Comparison of ENCODE assay signal across 25 cellular contexts in genomic region chr9:6895754-6896153, GRCh38.
DNase-seq lines count a peak whose midpoint lies in the region; ATAC-seq, FAIRE-seq and TF ChIP-seq lines count a peak whose summit lies in the region.
"Had no signal": no experiment of that assay in that cellular context is flagged by ENCODE, and none has a peak within 500 bp of the region (broad histone marks: within the 10 kb centered on the region; RNA-seq: fewer than 3 reads in every experiment).

No MANE protein-coding gene starts in this region.

- FAIRE-seq in HepG2 (lab: Jason Lieb, UNC), result no peak
- FAIRE-seq in A549 (lab: Jason Lieb, UNC), result no peak
- FAIRE-seq in K562 (lab: Jason Lieb, UNC), result no peak
- FAIRE-seq in kidney (lab: Jason Lieb, UNC), result peak; percentile 29
- FAIRE-seq: GM12878 had no signal

- TF ChIP-seq RAD21 in HepG2 (CRISPR knock-in tag; IDR thresholded peaks at IDR 0.05) (no peak), A549 (conservative IDR thresholded peaks at IDR 0.05 in 1 of 2, IDR thresholded peaks at IDR 0.05 in 1 of 2) (no peak), K562 (CRISPR knock-in tag; conservative IDR thresholded peaks at IDR 0.05 in 1 of 2, IDR thresholded peaks at IDR 0.05 in 1 of 2) (no peak)

- intact Hi-C loops in HepG2 (cut with micrococcal nuclease; ENCODE audit: unreplicated experiment), result loop anchor here (2.0 to 5.0 kb wide), 2 partner anchors 49 to 1268 kb away; partner anchors contain the start of gene RIC1
- intact Hi-C loops in right lobe of liver (cut with DNase I), result no loop called here
- intact Hi-C loops in K562 (cut with micrococcal nuclease), result no loop called here
- intact Hi-C loops in kidney (cut with DNase I), result no loop called here

- H3K4me3 ChIP-seq in HepG2 (replicated peaks in 1 of 3; ENCODE audit: insufficient read depth in 1 of 3, low read depth in 2 of 3, low read length in 3 of 3), result no peak overlapping the region
- no peak overlapping the region for H3K4me3 ChIP-seq in right lobe of liver
- no peak overlapping the region for H3K4me3 ChIP-seq in A549
- no peak overlapping the region for H3K4me3 ChIP-seq in K562
- H3K4me3 ChIP-seq in kidney (ENCODE audit: low read length in 2 of 2), result no peak overlapping the region
- H3K4me3 ChIP-seq: BLaER1, GM12878 had no signal

- ATAC-seq in HepG2, result no peak
- ATAC-seq in right lobe of liver, result no peak
- ATAC-seq in A549, result no peak
- no peak for ATAC-seq in K562
- no peak for ATAC-seq in GM21529 (IDR thresholded peaks at IDR 0.05; ENCODE audit: unreplicated experiment)

- no TSS peak for BruUV-seq in HepG2 (replicated peaks; lab: Mats Ljungman, UMichigan)
- no TSS peak for BruUV-seq in K562 (replicated peaks; lab: Mats Ljungman, UMichigan)

- WGBS in HepG2 (ENCODE audit: low lambda C conversion rate), result 91% methylated on average over 1 of the region's 1 CpG
- WGBS in right lobe of liver (ENCODE audit: insufficient coverage, low coverage, low lambda C conversion rate, missing lambda C conversion rate), result 94% methylated on average over 1 of the region's 1 CpG
- WGBS in A549 (ENCODE audit: missing lambda C conversion rate), result 88% methylated on average over 1 of the region's 1 CpG
- WGBS in K562 (ENCODE audit: insufficient coverage, low coverage, missing lambda C conversion rate), result 90% methylated on average over 1 of the region's 1 CpG

- TF ChIP-seq POLR2A in HepG2 (IDR thresholded peaks at IDR 0.05; ENCODE audit: insufficient read depth in 1 of 2, low read depth in 2 of 2, low read length in 2 of 2), result no peak
- TF ChIP-seq POLR2A in right lobe of liver (IDR thresholded peaks at IDR 0.05), result no peak
- no peak for TF ChIP-seq POLR2A in A549 (IDR thresholded peaks at IDR 0.05; ENCODE audit: low read length)
- no peak for TF ChIP-seq POLR2A in K562 (conservative IDR thresholded peaks at IDR 0.05)

- no peaks in the 10 kb centered on the region for H3K9me1 ChIP-seq in K562 (ENCODE audit: control insufficient read depth, insufficient read depth, low read length)

- no peak for TF ChIP-seq EP300 in HepG2 (IDR thresholded peaks at IDR 0.05; ENCODE audit: low read depth in 2 of 2, low read length in 2 of 2)
- TF ChIP-seq EP300 in HepG2 (CRISPR knock-in tag; IDR thresholded peaks at IDR 0.05; ENCODE audit: borderline replicate concordance), result no peak
- TF ChIP-seq EP300 in A549 (IDR thresholded peaks at IDR 0.05), result no peak
- TF ChIP-seq EP300 in K562 (IDR thresholded peaks at IDR 0.05; ENCODE audit: low read length), result no peak

- H4K20me1 ChIP-seq in HepG2 (ENCODE audit: insufficient read depth, low read length), result no peaks in the 10 kb centered on the region
- no peaks in the 10 kb centered on the region for H4K20me1 ChIP-seq in K562 (replicated peaks; ENCODE audit: control insufficient read depth, insufficient read depth, low read length)

- no peaks in the 10 kb centered on the region for H3K9me3 ChIP-seq in HepG2 (ENCODE audit: low read length)
- H3K9me3 ChIP-seq in right lobe of liver, result no peaks in the 10 kb centered on the region
- no peaks in the 10 kb centered on the region for H3K9me3 ChIP-seq in A549
- H3K9me3 ChIP-seq in K562 (replicated peaks; ENCODE audit: control insufficient read depth, insufficient read depth, low read depth, low read length), result no peaks in the 10 kb centered on the region
- no peaks in the 10 kb centered on the region for H3K9me3 ChIP-seq in kidney (ENCODE audit: control insufficient read depth in 1 of 2, low read length in 2 of 2)
- H3K9me3 ChIP-seq: BE2C, BLaER1 had no signal

- H3K79me2 ChIP-seq in HepG2 (ENCODE audit: insufficient read depth, low read length) (peaks cover 3% of the 10 kb centered on the region), K562 (ENCODE audit: control insufficient read depth, insufficient read depth, low read length) (no peaks in the 10 kb centered on the region; the same call in 2 of the 3 replicates)

- no peak overlapping the region for H2AFZ ChIP-seq in HepG2 (ENCODE audit: low read length)
- no peak overlapping the region for H2AFZ ChIP-seq in K562 (ENCODE audit: low read depth, low read length)

- no peak overlapping the region for H3K4me2 ChIP-seq in HepG2 (ENCODE audit: low read depth, low read length)
- no peak overlapping the region for H3K4me2 ChIP-seq in A549
- no peak overlapping the region for H3K4me2 ChIP-seq in K562 (ENCODE audit: insufficient read depth, low read length)
- H3K4me2 ChIP-seq: BLaER1 had no signal

- peaks cover 76% of the 10 kb centered on the region for H3K4me1 ChIP-seq in HepG2 (ENCODE audit: insufficient read depth, low read length)
- H3K4me1 ChIP-seq in right lobe of liver, result peaks cover 0 to 18% (median 2%) of the 10 kb centered on the region in 4 donors
- H3K4me1 ChIP-seq in A549, result peaks cover 12% of the 10 kb centered on the region; the same call in 1 of the 3 replicates
- H3K4me1 ChIP-seq in K562 (replicated peaks in 1 of 2; ENCODE audit: control insufficient read depth in 2 of 2, insufficient read depth in 2 of 2, low read length in 2 of 2), result peaks cover 0 to 28% of the 10 kb centered on the region in 2 experiments; a peak in 2 of 5 replicates
- H3K4me1 ChIP-seq in kidney (ENCODE audit: control insufficient read depth in 1 of 2, insufficient read depth in 1 of 2, low read depth in 1 of 2, low read length in 2 of 2), result peaks cover 0 to 3% of the 10 kb centered on the region in 2 donors
- H3K4me1 ChIP-seq: BE2C had no signal

- no peak for DNase-seq in HepG2 (ENCODE audit: low spot score)
- no peak for DNase-seq in right lobe of liver
- no peak for DNase-seq in A549 (ENCODE audit: low read depth in 1 of 2, low spot score in 1 of 2)
- DNase-seq in K562 (ENCODE audit: extremely low read depth in 1 of 4, low spot score in 3 of 4), result no peak
- no peak for DNase-seq in kidney
- DNase-seq in activated T-cell treated with anti-CD3 and anti-CD28 coated beads for 4 hours, result no peak
- no peak for DNase-seq in NCI-H345 (lab: John Stamatoyannopoulos, UW)
- DNase-seq: 8988T; ACHN; BE2C; C1 segment of cervical spinal cord; CD4-positive, alpha-beta memory T cell; CD4-positive, CD25-positive, alpha-beta regulatory T cell; CD8-positive, alpha-beta memory T cell; COR-L47; DMS 273 treated with DMSO at 0.1 percent for 48 hours; DMS153; DMS53; DMS79; DND-41; EL; GDM1 had no signal

- in situ Hi-C loops in HepG2 (cut with HindIII; ENCODE audit: extremely low pct_ligation_motif_present, low pct_unique_long_range_greater_than_20kb) (no loop called here), K562 (cut with MboI) (no loop called here)

- CTCF ChIA-PET in HepG2 (lab: Yijun Ruan, JAX; ENCODE audit: low intra/inter-chr PET ratio, low total read pairs), result no interaction called here
- CTCF ChIA-PET in A549 (lab: Yijun Ruan, JAX), result no interaction called here
- CTCF ChIA-PET in K562 (lab: Yijun Ruan, JAX; ENCODE audit: low intra/inter-chr PET ratio), result no interaction called here

- H3K27me3 ChIP-seq in HepG2 (ENCODE audit: control insufficient read depth in 1 of 2, insufficient read depth in 2 of 2, low read length in 2 of 2), result no peaks in the 10 kb centered on the region
- H3K27me3 ChIP-seq in right lobe of liver, result no peaks in the 10 kb centered on the region
- H3K27me3 ChIP-seq in K562 (ENCODE audit: control insufficient read depth in 2 of 2, insufficient read depth in 2 of 2, low read length in 2 of 2), result no peaks in the 10 kb centered on the region
- H3K27me3 ChIP-seq: BE2C, BLaER1 had no signal

- H3K27ac ChIP-seq in HepG2 (ENCODE audit: extremely low read length, insufficient read depth, low read length) (peak overlapping the region; percentile 99), right lobe of liver (no peak overlapping the region), A549 (no peak overlapping the region), K562 (ENCODE audit: extremely low read depth, low read depth, low read length) (no peak overlapping the region), kidney (ENCODE audit: low read depth in 2 of 2, low read length in 2 of 2) (no peak overlapping the region)
- H3K27ac ChIP-seq: BLaER1 had no signal

- H3K9ac ChIP-seq in HepG2 (ENCODE audit: insufficient read depth, low read depth, low read length) (no peak overlapping the region), K562 (ENCODE audit: insufficient read depth in 1 of 2, low read depth in 2 of 2, low read length in 2 of 2) (no peak overlapping the region), kidney (ENCODE audit: low read length in 2 of 2) (no peak overlapping the region)
- H3K9ac ChIP-seq: BLaER1 had no signal

- no peak for TF ChIP-seq CTCF in HepG2 (CRISPR knock-in tag; IDR thresholded peaks at IDR 0.05)
- no peak for TF ChIP-seq CTCF in right lobe of liver (IDR thresholded peaks at IDR 0.05)
- no peak for TF ChIP-seq CTCF in A549 (IDR thresholded peaks at IDR 0.05)
- no peak for TF ChIP-seq CTCF in K562 (IDR thresholded peaks at IDR 0.05 in 2 of 3, conservative IDR thresholded peaks at IDR 0.05 in 1 of 3; ENCODE audit: insufficient read depth in 2 of 3, low read depth in 1 of 3, low read length in 3 of 3)
- no peak for TF ChIP-seq CTCF in kidney (IDR thresholded peaks at IDR 0.05; ENCODE audit: borderline replicate concordance, extremely low read depth, insufficient read depth)

- H3K36me3 ChIP-seq in HepG2 (replicated peaks in 1 of 2; ENCODE audit: control insufficient read depth in 1 of 2, insufficient read depth in 2 of 2, low read length in 2 of 2) (peaks cover 3 to 14% of the 10 kb centered on the region in 2 experiments), right lobe of liver (peaks cover 0 to 7% (median under 1%) of the 10 kb centered on the region in 4 donors), K562 (ENCODE audit: control insufficient read depth, insufficient read depth, low read length) (peaks cover 3% of the 10 kb centered on the region), kidney (ENCODE audit: control insufficient read depth in 1 of 2, insufficient read depth in 2 of 2, low read length in 2 of 2) (peaks cover 0 to 4% of the 10 kb centered on the region in 2 donors)
- H3K36me3 ChIP-seq: BE2C had no signal

- POLR2A ChIA-PET in HepG2 (lab: Yijun Ruan, JAX), result no interaction called here
- POLR2A ChIA-PET in A549 (lab: Yijun Ruan, JAX), result no interaction called here
- POLR2A ChIA-PET in K562 (lab: Yijun Ruan, JAX), result no interaction called here

TF ChIP-seq in A549, 52 proteins besides CTCF, POLR2A, EP300 and RAD21:
- TF ChIP-seq CBX2 (IDR thresholded peaks at IDR 0.05; ENCODE audit: borderline replicate concordance, low read depth), result no peak
- peak; percentile 55 for TF ChIP-seq MAFK (IDR thresholded peaks at IDR 0.05; ENCODE audit: partially characterized antibody)
TF ChIP-seq in A549: peak in this region for 1.

TF ChIP-seq in K562, 482 proteins besides CTCF, POLR2A, EP300 and RAD21 (continues in another document):
- TF ChIP-seq SAFB2 (IDR thresholded peaks at IDR 0.05; ENCODE audit: borderline replicate concordance, low read depth, low read length, severe bottlenecking) (no peak), L3MBTL2 (IDR thresholded peaks at IDR 0.05) (no peak), MAFK (IDR thresholded peaks at IDR 0.05; ENCODE audit: low read length) (peak; percentile 7; the same call in 1 of the 2 replicates)

Comparison
In these comparisons a context has a peak if more than half of its experiments do, and no peak if none do; other contexts are left out.
1. Of the 241 proteins assayed by ChIP-seq in both HepG2 and K562: peak only in HepG2: MAFF; only in K562: MAFG; in both: MAFK; in neither: 238.